ENCODE assay signal across 11 cellular contexts in genomic region chr17:51238253-51238887, GRCh38. TPM values are rescaled to one million over a fixed set of nuclear protein-coding genes. Genes with fewer than 3 reads are reported as not detected.
DNase-seq lines count a peak whose midpoint lies in the region; ATAC-seq and TF ChIP-seq lines count a peak whose summit lies in the region.
"Had no signal": no experiment of that assay in that cellular context is flagged by ENCODE, and none has a peak within 500 bp of the region (broad histone marks: within the 10 kb centered on the region; RNA-seq: fewer than 3 reads in every experiment).

No MANE protein-coding gene starts in this region.

- no peak for DNase-seq in type B pancreatic cell (ENCODE audit: extremely low spot score, unreplicated experiment)
- no peak for DNase-seq in NCI-H1694 treated with DMSO at 0.1 percent for 48 hours (lab: John Stamatoyannopoulos, UW)
- no peak for DNase-seq in medulla oblongata (ENCODE audit: extremely low spot score)
- DNase-seq in GM03348 (ENCODE audit: low spot score), result no peak
- DNase-seq: NCI-H774; stimulated activated CD4-positive, alpha-beta T cell treated with anti-CD3 and anti-CD28 coated beads, Interleukin-12 subunit alpha, Interleukin-12 subunit beta, amount 100 ng/mL, for 4 hours had no signal

- H3K4me3 Mint-ChIP-seq in dendritic cell treated with granulocyte-macrophage colony-stimulating factor and Interleukin-4, amounts not matched to agents 40 ng/mL and 50 ng/mL, for 4 days, result peak overlapping the region; percentile 15
- no peak overlapping the region for H3K4me3 Mint-ChIP-seq in type B pancreatic cell

- H3K36me3 Mint-ChIP-seq in dendritic cell treated with granulocyte-macrophage colony-stimulating factor and Interleukin-4, amounts not matched to agents 40 ng/mL and 50 ng/mL, for 4 days (ENCODE audit: low read depth), result peaks cover 13% of the 10 kb centered on the region
- peaks cover 22% of the 10 kb centered on the region for H3K36me3 Mint-ChIP-seq in type B pancreatic cell

- H3K27me3 Mint-ChIP-seq in dendritic cell treated with granulocyte-macrophage colony-stimulating factor and Interleukin-4, amounts not matched to agents 40 ng/mL and 50 ng/mL, for 4 days, result no peaks in the 10 kb centered on the region
- no peaks in the 10 kb centered on the region for H3K27me3 Mint-ChIP-seq in type B pancreatic cell

- ATAC-seq in GM21390 (IDR thresholded peaks at IDR 0.05; ENCODE audit: unreplicated experiment) (peak; percentile 82), HG03520 (IDR thresholded peaks at IDR 0.05; ENCODE audit: unreplicated experiment) (peak; percentile 65)

- H3K4me1 Mint-ChIP-seq in dendritic cell treated with granulocyte-macrophage colony-stimulating factor and Interleukin-4, amounts not matched to agents 40 ng/mL and 50 ng/mL, for 4 days (ENCODE audit: low read depth), result peaks cover 29% of the 10 kb centered on the region
- no peaks in the 10 kb centered on the region for H3K4me1 Mint-ChIP-seq in type B pancreatic cell (ENCODE audit: unreplicated experiment)

- H3K27ac Mint-ChIP-seq in dendritic cell treated with granulocyte-macrophage colony-stimulating factor and Interleukin-4, amounts not matched to agents 40 ng/mL and 50 ng/mL, for 4 days, result peak overlapping the region; percentile 56
- H3K27ac Mint-ChIP-seq in type B pancreatic cell, result no peak overlapping the region

- intact Hi-C loops in dendritic cell treated with granulocyte-macrophage colony-stimulating factor and Interleukin-4, amounts not matched to agents 40 ng/mL and 50 ng/mL, for 4 days (cut with micrococcal nuclease), result no loop called here

- H3K4me3 ChIP-seq in GM12875 (ENCODE audit: low read depth, low read length), result peak overlapping the region; percentile 11
- H3K4me3 ChIP-seq: thoracic aorta had no signal

- no peak for TF ChIP-seq CTCF in GM12875 (IDR thresholded peaks at IDR 0.05; ENCODE audit: borderline replicate concordance, insufficient read depth, low read depth, low read length)
- TF ChIP-seq CTCF in type B pancreatic cell (conservative IDR thresholded peaks at IDR 0.05), result no peak

- no peaks in the 10 kb centered on the region for H3K9me3 Mint-ChIP-seq in dendritic cell treated with granulocyte-macrophage colony-stimulating factor and Interleukin-4, amounts not matched to agents 40 ng/mL and 50 ng/mL, for 4 days
- H3K9me3 Mint-ChIP-seq in type B pancreatic cell, result no peaks in the 10 kb centered on the region

RNA-seq across cellular contexts. Expression of gene MBTD1, which starts 21.5 kb away (rescaled TPM):
- 24.7 and 35.9 TPM in 2 replicates for total RNA-seq in type B pancreatic cell (ENCODE audit: low replicate concordance)

RNA-seq across cellular contexts. Expression of gene UTP18, which starts 22.0 kb away (rescaled TPM):
- total RNA-seq in type B pancreatic cell (ENCODE audit: low replicate concordance), result 29.4 and 38.8 TPM in 2 replicates
